In genomic region chr2:175011505-175011904, GRCh38 we compare ENCODE assay signal across 8 cellular contexts.
"Had no signal": no experiment of that assay in that cellular context is flagged by ENCODE, and none has a peak within 500 bp of the region (broad histone marks: within the 10 kb centered on the region; RNA-seq: fewer than 3 reads in every experiment).

No MANE protein-coding gene starts in this region.

- DNase-seq: Kasumi-1, MM.1S, NCI-H1694 treated with DMSO at 0.1 percent for 48 hours, NCI-H526 treated with DMSO at 0.1 percent for 48 hours, Right ventricle myocardium superior, RPMI8226, SIG-M5 had no signal

- H3K27ac Mint-ChIP-seq: IgD-negative memory B cell had no signal

- H3K4me3 Mint-ChIP-seq: IgD-negative memory B cell had no signal

- H3K36me3 Mint-ChIP-seq: IgD-negative memory B cell had no signal

- H3K4me1 Mint-ChIP-seq: IgD-negative memory B cell had no signal
